26 cellular contexts compared by ENCODE assay signal in genomic region chr19:44735011-44735410, GRCh38. TPM values are rescaled to one million over a fixed set of nuclear protein-coding genes. Genes with fewer than 3 reads are reported as not detected.
A peak's percentile ranks its signal among the peaks of the same experiment; 100 is the strongest.
DNase-seq lines count a peak whose midpoint lies in the region; ATAC-seq and TF ChIP-seq lines count a peak whose summit lies in the region.
"Had no signal": no experiment of that assay in that cellular context is flagged by ENCODE, and none has a peak within 500 bp of the region (broad histone marks: within the 10 kb centered on the region; RNA-seq: fewer than 3 reads in every experiment).

No MANE protein-coding gene starts in this region.

- no peaks in the 10 kb centered on the region for H3K9me3 Mint-ChIP-seq in activated T-helper 17 cell treated with anti-CD3 and anti-CD28 coated beads, Interleukin-2, amount 50 U/mL, for 72 hours
- H3K9me3 Mint-ChIP-seq in activated T-cell treated with anti-CD3 and anti-CD28 coated beads, Interleukin-2, amount 50 U/mL, for 24 hours: no peaks in the 10 kb centered on the region
- H3K9me3 Mint-ChIP-seq in progenitor cell of endocrine pancreas (ENCODE audit: low read depth): no peaks in the 10 kb centered on the region
- H3K9me3 Mint-ChIP-seq: CD4-positive, CD25-positive, alpha-beta regulatory T cell; T-helper 1 cell treated with Interleukin-12 subunit alpha and Interleukin-12 subunit beta and Interleukin-4 antibody, amounts not matched to agents 30 μg/mL and 1 μg/mL, for 36 hours had no signal

- no peaks in the 10 kb centered on the region for H3K27me3 Mint-ChIP-seq in activated T-helper 17 cell treated with anti-CD3 and anti-CD28 coated beads, Interleukin-2, amount 50 U/mL, for 72 hours
- H3K27me3 Mint-ChIP-seq in activated T-cell treated with anti-CD3 and anti-CD28 coated beads, Interleukin-2, amount 50 U/mL, for 24 hours: no peaks in the 10 kb centered on the region
- peaks cover 27% of the 10 kb centered on the region for H3K27me3 Mint-ChIP-seq in progenitor cell of endocrine pancreas

- H3K4me1 Mint-ChIP-seq in activated T-helper 17 cell treated with anti-CD3 and anti-CD28 coated beads, Interleukin-2, amount 50 U/mL, for 72 hours: no peaks in the 10 kb centered on the region
- H3K4me1 Mint-ChIP-seq in activated T-cell treated with anti-CD3 and anti-CD28 coated beads, Interleukin-2, amount 50 U/mL, for 24 hours (ENCODE audit: low read depth): peaks cover 17% of the 10 kb centered on the region
- H3K4me1 Mint-ChIP-seq in progenitor cell of endocrine pancreas (ENCODE audit: low read depth): no peaks in the 10 kb centered on the region

- no peaks in the 10 kb centered on the region for H3K36me3 Mint-ChIP-seq in activated T-helper 17 cell treated with anti-CD3 and anti-CD28 coated beads, Interleukin-2, amount 50 U/mL, for 72 hours (ENCODE audit: low read depth)
- no peaks in the 10 kb centered on the region for H3K36me3 Mint-ChIP-seq in activated T-cell treated with anti-CD3 and anti-CD28 coated beads, Interleukin-2, amount 50 U/mL, for 24 hours (ENCODE audit: low read depth)
- H3K36me3 Mint-ChIP-seq in progenitor cell of endocrine pancreas (ENCODE audit: insufficient read depth): no peaks in the 10 kb centered on the region
- H3K36me3 Mint-ChIP-seq: CD4-positive, CD25-positive, alpha-beta regulatory T cell had no signal

- in situ Hi-C loops in Caki2 (cut with HindIII; ENCODE audit: low pct_unique_long_range_greater_than_20kb, low sequenced_read_pairs): no loop called here

- TF ChIP-seq CTCF in progenitor cell of endocrine pancreas (IDR thresholded peaks at IDR 0.05; ENCODE audit: unreplicated experiment): no peak

- no peak overlapping the region for H3K27ac Mint-ChIP-seq in activated T-helper 17 cell treated with anti-CD3 and anti-CD28 coated beads, Interleukin-2, amount 50 U/mL, for 72 hours
- no peak overlapping the region for H3K27ac Mint-ChIP-seq in activated T-cell treated with anti-CD3 and anti-CD28 coated beads, Interleukin-2, amount 50 U/mL, for 24 hours
- H3K27ac Mint-ChIP-seq in progenitor cell of endocrine pancreas: no peak overlapping the region
- H3K27ac Mint-ChIP-seq: T-helper 1 cell treated with Interleukin-12 subunit alpha and Interleukin-12 subunit beta and Interleukin-4 antibody, amounts not matched to agents 30 μg/mL and 1 μg/mL, for 36 hours had no signal

- ATAC-seq in activated T-helper 17 cell treated with anti-CD3 and anti-CD28 coated beads, Interleukin-2, amount 50 U/mL, for 72 hours (replicated peaks): peak; percentile 31
- ATAC-seq in GM18498 (IDR thresholded peaks at IDR 0.05; ENCODE audit: unreplicated experiment): no peak
- ATAC-seq: left ventricle myocardium superior had no signal

- no peak overlapping the region for H3K4me3 Mint-ChIP-seq in activated T-helper 17 cell treated with anti-CD3 and anti-CD28 coated beads, Interleukin-2, amount 50 U/mL, for 72 hours
- no peak overlapping the region for H3K4me3 Mint-ChIP-seq in activated T-cell treated with anti-CD3 and anti-CD28 coated beads, Interleukin-2, amount 50 U/mL, for 24 hours
- no peak overlapping the region for H3K4me3 Mint-ChIP-seq in progenitor cell of endocrine pancreas (ENCODE audit: low read depth)
- H3K4me3 Mint-ChIP-seq: CD4-positive, CD25-positive, alpha-beta regulatory T cell; T-helper 1 cell treated with Interleukin-12 subunit alpha and Interleukin-12 subunit beta and Interleukin-4 antibody, amounts not matched to agents 30 μg/mL and 1 μg/mL, for 36 hours had no signal

- peak; percentile 58 for DNase-seq in Caki2 (ENCODE audit: low read depth)
- peak; percentile 93 for DNase-seq in HT-29 (ENCODE audit: low spot score)
- peak; percentile 36 for DNase-seq in kidney tubule cell (ENCODE audit: low spot score)
- no peak for DNase-seq in activated T-cell treated with anti-CD3 and anti-CD28 coated beads, Interleukin-2, amount 50 U/mL, for 24 hours
- DNase-seq in progenitor cell of endocrine pancreas (ENCODE audit: low spot score, unreplicated experiment): no peak
- no peak for DNase-seq in retina
- DNase-seq: activated CD4-positive, alpha-beta T cell treated with anti-CD3 and anti-CD28 coated beads, Interleukin-2, amount 50 U/mL, for 1 hour; activated CD8-positive, alpha-beta memory T cell treated with anti-CD3 and anti-CD28 coated beads, Interleukin-2, amount 50 U/mL, for 4 hours; activated effector memory CD4-positive, alpha-beta T cell treated with anti-CD3 and anti-CD28 coated beads, Interleukin-2, amount 50 U/mL, for 16 hours; brain microvascular endothelial cell; CD4-positive, CD25-positive, alpha-beta regulatory T cell; cortex of kidney; DMS153; GF-D8; head of caudate nucleus; Karpas-422; left ventricle myocardium superior; NCI-H1092; NCI-H1930; NCI-H446; stimulated activated naive CD4-positive, alpha-beta T cell treated with Interleukin-2 at 50 U/mL for 16 hours; WERI-Rb-1 had no signal

RNA-seq across cellular contexts. Expression of gene BCL3, which starts 13.5 kb away (rescaled TPM):
- 0.95 and 4.2 TPM in 2 replicates for total RNA-seq in Caki2 (2014; rRNA removed; shearing (Covaris generic); ENCODE audit: low replicate concordance)
- total RNA-seq in HT-29 (2014; rRNA removed; shearing (Covaris generic)): 39.1 and 50.6 TPM in 2 replicates
- 10 to 100 TPM; 79.0 to 86.3 TPM for total RNA-seq in activated T-helper 17 cell treated with anti-CD3 and anti-CD28 coated beads, Interleukin-2, amount 50 U/mL, for 72 hours
- 2.9 and 3.8 TPM in 2 replicates for total RNA-seq in progenitor cell of endocrine pancreas

RNA-seq across cellular contexts. Expression of gene CEACAM16, which starts 36.1 kb away (rescaled TPM):
- not detected in 2 replicates for total RNA-seq in Caki2 (2014; rRNA removed; shearing (Covaris generic); ENCODE audit: low replicate concordance)
- not detected in 2 replicates for total RNA-seq in HT-29 (2014; rRNA removed; shearing (Covaris generic))
- not detected for total RNA-seq in activated T-helper 17 cell treated with anti-CD3 and anti-CD28 coated beads, Interleukin-2, amount 50 U/mL, for 72 hours
- total RNA-seq in progenitor cell of endocrine pancreas: not detected in 2 replicates
- total RNA-seq: CD4-positive, CD25-positive, alpha-beta regulatory T cell; left ventricle myocardium superior; OCI-LY7 had no signal

RNA-seq across cellular contexts. Expression of gene CBLC, which starts 42.7 kb away (rescaled TPM):
- not detected in 2 replicates for total RNA-seq in Caki2 (2014; rRNA removed; shearing (Covaris generic); ENCODE audit: low replicate concordance)
- 79.7 and 93.2 TPM in 2 replicates for total RNA-seq in HT-29 (2014; rRNA removed; shearing (Covaris generic))
- not detected for total RNA-seq in activated T-helper 17 cell treated with anti-CD3 and anti-CD28 coated beads, Interleukin-2, amount 50 U/mL, for 72 hours
- 15.4 and 16.2 TPM in 2 replicates for total RNA-seq in progenitor cell of endocrine pancreas
- total RNA-seq: CD4-positive, CD25-positive, alpha-beta regulatory T cell; left ventricle myocardium superior; OCI-LY7 had no signal

Comparison
In these comparisons a context has a peak if more than half of its experiments do, and no peak if none do; other contexts are left out.
1. DNase-seq: peak in Caki2 (single experiment), HT-29 (single experiment) and kidney tubule cell (single experiment); none in activated T-cell treated with anti-CD3 and anti-CD28 coated beads, Interleukin-2, amount 50 U/mL, for 24 hours (single experiment), progenitor cell of endocrine pancreas (single experiment) and retina (single experiment).
2. RNA of gene CBLC, which starts 42.7 kb away (total RNA-seq): 79.7 to 93.2 TPM in HT-29 and 15.4 to 16.2 TPM in progenitor cell of endocrine pancreas; not detected in activated T-helper 17 cell treated with anti-CD3 and anti-CD28 coated beads, Interleukin-2, amount 50 U/mL, for 72 hours and not detected in Caki2; every median in the first group is over 10 times any median in the second.